ENCODE assay signal across 20 cellular contexts in the genomic region with DNA sequence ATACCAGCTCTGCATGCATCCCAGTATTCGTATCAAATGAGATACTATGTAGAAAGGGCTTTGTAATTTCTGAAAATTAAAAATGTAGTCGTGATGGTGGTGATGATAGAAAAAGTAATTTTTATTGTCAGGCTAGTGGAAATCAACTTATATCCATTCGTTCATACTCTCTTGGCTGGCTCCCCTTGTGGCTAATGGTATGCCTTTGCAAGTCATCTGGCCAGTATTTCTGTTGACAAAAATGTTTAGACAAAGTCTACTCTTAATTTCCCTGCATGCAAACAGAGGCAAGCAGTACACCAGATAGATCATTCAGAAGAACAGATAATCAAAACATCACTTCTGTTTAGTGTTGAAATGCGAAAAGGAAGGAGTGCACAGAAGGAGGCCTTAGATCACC. TPM values are rescaled to one million over a fixed set of nuclear protein-coding genes. Genes with fewer than 3 reads are reported as not detected.
DNase-seq lines count a peak whose midpoint lies in the region; ATAC-seq, FAIRE-seq and TF ChIP-seq lines count a peak whose summit lies in the region.
"Had no signal": no experiment of that assay in that cellular context is flagged by ENCODE, and none has a peak within 500 bp of the region (broad histone marks: within the 10 kb centered on the region; RNA-seq: fewer than 3 reads in every experiment).

No MANE protein-coding gene starts in this region.

- no peaks in the 10 kb centered on the region for H3K36me3 ChIP-seq in A673 (ENCODE audit: insufficient read depth, low read length, poor library complexity, severe bottlenecking)
- H3K36me3 ChIP-seq: BLaER1, HAP-1, SJCRH30 had no signal

- no peaks in the 10 kb centered on the region for H3K36me3 Mint-ChIP-seq in H9 (ENCODE audit: insufficient read depth in 1 of 3, low read depth in 3 of 3)
- H3K36me3 Mint-ChIP-seq in nephron (ENCODE audit: low read depth), result no peaks in the 10 kb centered on the region
- H3K36me3 Mint-ChIP-seq: CD4-positive, alpha-beta memory T cell had no signal

- ATAC-seq in HG03442 (IDR thresholded peaks at IDR 0.05; ENCODE audit: unreplicated experiment) (no peak), HG03521 (IDR thresholded peaks at IDR 0.05; ENCODE audit: unreplicated experiment) (no peak)

- no peak overlapping the region for H2BK20ac ChIP-seq in H9 (ENCODE audit: low read depth, low read length, poor library complexity, severe bottlenecking)

- H3K23ac ChIP-seq in H9 (ENCODE audit: insufficient read length, low read depth, low read length), result no peak overlapping the region

- no peak overlapping the region for H2BK5ac ChIP-seq in H9 (ENCODE audit: insufficient read length, low read length)

- BruUV-seq in A673 (replicated peaks; lab: Mats Ljungman, UMichigan), result no TSS peak

- FAIRE-seq in GM12891 (lab: Jason Lieb, UNC), result no peak

- no peak for TF ChIP-seq POLR2A in GM12891 (IDR thresholded peaks at IDR 0.05; ENCODE audit: low read depth, low read length)

- no peak overlapping the region for H3K9ac ChIP-seq in H9 (ENCODE audit: extremely low read depth, insufficient read length, low read length)
- H3K9ac ChIP-seq: BLaER1 had no signal

- no peaks in the 10 kb centered on the region for H3K79me2 ChIP-seq in H9 (ENCODE audit: insufficient read depth, low read length)

- H3K4me1 Mint-ChIP-seq in H9 (peaks cover 16 to 32% of the 10 kb centered on the region in 2 experiments), nephron (peaks cover 64% of the 10 kb centered on the region)

- no peak overlapping the region for H3K56ac ChIP-seq in H9 (ENCODE audit: insufficient read length, low read depth, low read length)

- no peak overlapping the region for H3K14ac ChIP-seq in H9 (ENCODE audit: insufficient read depth, low read length)

- H2BK12ac ChIP-seq in H9 (ENCODE audit: insufficient read length, low read depth, low read length), result no peak overlapping the region

- CTCF ChIA-PET in A673 (lab: Charles Lee), result no interaction called here

- no peak overlapping the region for H2BK120ac ChIP-seq in H9 (ENCODE audit: low read depth, low read length, poor library complexity, severe bottlenecking)

- H3K4me3 ChIP-seq in A673 (ENCODE audit: low read depth, low read length, poor library complexity, severe bottlenecking) (no peak overlapping the region), cardiac fibroblast (replicated peaks in 1 of 2; ENCODE audit: low read depth in 2 of 2, low read length in 2 of 2) (no peak overlapping the region)
- H3K4me3 ChIP-seq: BLaER1, HAP-1, SJCRH30 had no signal

- H3K9me3 Mint-ChIP-seq in H9 (no peaks in the 10 kb centered on the region), nephron (no peaks in the 10 kb centered on the region)

- intact Hi-C loops in A673 (cut with micrococcal nuclease; ENCODE audit: unreplicated experiment), result loop anchor here (10.0 kb wide), 3 partner anchors 257 to 567 kb away; a partner anchor contains a TSS

- DNase-seq in A673 (ENCODE audit: low spot score) (no peak), H9 (no peak), cardiac fibroblast (ENCODE audit: low read depth in 2 of 2) (no peak), NCI-H748 treated with DMSO at 0.1 percent for 48 hours (lab: John Stamatoyannopoulos, UW) (no peak), GM12891 (ENCODE audit: insufficient read length, low spot score) (no peak)
- DNase-seq: 8988T; Calu3; CD4-positive, alpha-beta memory T cell; DMS53; EL; KG1; NCI-H1694 treated with DMSO at 0.1 percent for 48 hours; NCI-H2107; NCI-H510A treated with DMSO at 0.1 percent for 48 hours; SJCRH30 had no signal

- no peak overlapping the region for H3K18ac ChIP-seq in H9 (ENCODE audit: insufficient read length, low read depth, low read length)

- 100% methylated on average over 1 of the region's 4 CpGs for WGBS in H9 (ENCODE audit: extremely low coverage, insufficient read length, low lambda C conversion rate)

- no peak overlapping the region for H3K27ac ChIP-seq in A673 (ENCODE audit: low read depth, low read length, poor library complexity, severe bottlenecking)
- H3K27ac ChIP-seq in H9 (ENCODE audit: insufficient read length, low read depth, low read length), result no peak overlapping the region
- H3K27ac ChIP-seq: BLaER1, SJCRH30 had no signal

- TF ChIP-seq CTCF in A673 (conservative IDR thresholded peaks at IDR 0.05; ENCODE audit: low read depth, low read length) (peak; percentile 29; the same call in 1 of the 2 replicates), H9 (conservative IDR thresholded peaks at IDR 0.05) (peak; percentile 41; the same call in 2 of the 3 replicates), cardiac fibroblast (IDR thresholded peaks at IDR 0.05; ENCODE audit: low read depth, low read length) (peak; percentile 4), nephron (IDR thresholded peaks at IDR 0.05; ENCODE audit: unreplicated experiment in 3 of 3) (no peak)

- H3K27me3 Mint-ChIP-seq in H9 (ENCODE audit: low read depth), result no peaks in the 10 kb centered on the region
- H3K27me3 Mint-ChIP-seq in nephron (ENCODE audit: low read depth), result no peaks in the 10 kb centered on the region

- H3K4me2 ChIP-seq in H9 (ENCODE audit: insufficient read depth, insufficient read length, low read length), result no peak overlapping the region
- H3K4me2 ChIP-seq: BLaER1 had no signal

- H3K27me3 ChIP-seq in A673 (replicated peaks; ENCODE audit: insufficient read depth, low read depth, low read length, poor library complexity), result no peaks in the 10 kb centered on the region
- no peaks in the 10 kb centered on the region for H3K27me3 ChIP-seq in H9 (ENCODE audit: insufficient read depth, low read length)
- H3K27me3 ChIP-seq: BLaER1 had no signal

- H2BK15ac ChIP-seq in H9 (ENCODE audit: low read depth, low read length), result no peak overlapping the region

- H3K23me2 ChIP-seq in H9 (ENCODE audit: insufficient read length, low read depth, low read length, poor library complexity, severe bottlenecking), result no peaks in the 10 kb centered on the region

- no peaks in the 10 kb centered on the region for H4K20me1 ChIP-seq in H9 (ENCODE audit: control insufficient read depth, insufficient read depth, insufficient read length)
- H4K20me1 ChIP-seq: BLaER1 had no signal

- POLR2A ChIA-PET in A673 (lab: Charles Lee; ENCODE audit: low non-redundant PET), result no interaction called here

- H3K9me3 ChIP-seq in A673 (ENCODE audit: low read depth, low read length, poor library complexity, severe bottlenecking) (no peaks in the 10 kb centered on the region), H9 (ENCODE audit: control insufficient read depth, low read depth, low read length) (no peaks in the 10 kb centered on the region)
- H3K9me3 ChIP-seq: BLaER1, HAP-1, SJCRH30 had no signal

- H3K4me3 Mint-ChIP-seq in H9 (no peak overlapping the region), nephron (no peak overlapping the region)
- H3K4me3 Mint-ChIP-seq: CD4-positive, alpha-beta memory T cell had no signal

- H2AFZ ChIP-seq in H9 (ENCODE audit: low read length), result no peak overlapping the region

- H4K8ac ChIP-seq in H9 (replicated peaks; ENCODE audit: insufficient read length, low read depth, low read length), result no peak overlapping the region

- no peak overlapping the region for H3K4ac ChIP-seq in H9 (ENCODE audit: low read depth, low read length)

- H4K91ac ChIP-seq in H9 (ENCODE audit: insufficient read length, low read depth, low read length), result no peak overlapping the region

- H4K5ac ChIP-seq in H9 (ENCODE audit: insufficient read length, low read depth, low read length), result no peak overlapping the region

- H3K4me1 ChIP-seq in A673 (ENCODE audit: insufficient read depth, low read length, poor library complexity, severe bottlenecking), result peaks cover 20% of the 10 kb centered on the region
- no peaks in the 10 kb centered on the region for H3K4me1 ChIP-seq in H9 (ENCODE audit: insufficient read depth, low read length)
- H3K4me1 ChIP-seq: BLaER1, SJCRH30 had no signal

- H3T11ph ChIP-seq in H9 (ENCODE audit: low read length), result no peak overlapping the region

- no peak overlapping the region for H2AK5ac ChIP-seq in H9 (ENCODE audit: insufficient read length, low read length)

- no peaks in the 10 kb centered on the region for H3K79me1 ChIP-seq in H9 (ENCODE audit: insufficient read depth, low read depth, low read length, poor library complexity, severe bottlenecking)

- H3K27ac Mint-ChIP-seq in H9 (no peak overlapping the region), nephron (peak overlapping the region; percentile 72 to 87 (median 86))
- H3K27ac Mint-ChIP-seq: CD4-positive, alpha-beta memory T cell had no signal

TF ChIP-seq in GM12891, 5 proteins besides CTCF, POLR2A, EP300 and RAD21:
- TF ChIP-seq POU2F2 (IDR thresholded peaks at IDR 0.05; ENCODE audit: low read depth, low read length) (no peak), TAF1 (IDR thresholded peaks at IDR 0.05; ENCODE audit: low read depth, low read length) (no peak), PAX5 (IDR thresholded peaks at IDR 0.05; ENCODE audit: insufficient read depth, low read length, severe bottlenecking) (no peak), POLR2AphosphoS5 (IDR thresholded peaks at IDR 0.05; ENCODE audit: low read depth, low read length) (no peak), SPI1 (IDR thresholded peaks at IDR 0.05; ENCODE audit: low read depth, low read length) (no peak)

RNA-seq across cellular contexts. Expression of a gene that starts 49.6 kb away (rescaled TPM):
- 222 and 224 TPM in 2 replicates for total RNA-seq in A673 (2021)
- total RNA-seq in H9 (2021), result 131 and 137 TPM in 2 replicates
- 147 TPM for polyA plus RNA-seq in GM12891 (2012; ENCODE audit: low read depth, missing spikeins)

Comparison
In these comparisons a context has a peak if more than half of its experiments do, and no peak if none do; other contexts are left out.
1. CTCF ChIP-seq: peak in A673 (single experiment), H9 (single experiment) and cardiac fibroblast (single experiment); none in nephron (0 of 3).
2. H3K27ac Mint-ChIP-seq: peak in nephron (3 of 3); none in H9 (0 of 3).